Comparison of ENCODE assay signal across 16 cellular contexts in the genomic region with DNA sequence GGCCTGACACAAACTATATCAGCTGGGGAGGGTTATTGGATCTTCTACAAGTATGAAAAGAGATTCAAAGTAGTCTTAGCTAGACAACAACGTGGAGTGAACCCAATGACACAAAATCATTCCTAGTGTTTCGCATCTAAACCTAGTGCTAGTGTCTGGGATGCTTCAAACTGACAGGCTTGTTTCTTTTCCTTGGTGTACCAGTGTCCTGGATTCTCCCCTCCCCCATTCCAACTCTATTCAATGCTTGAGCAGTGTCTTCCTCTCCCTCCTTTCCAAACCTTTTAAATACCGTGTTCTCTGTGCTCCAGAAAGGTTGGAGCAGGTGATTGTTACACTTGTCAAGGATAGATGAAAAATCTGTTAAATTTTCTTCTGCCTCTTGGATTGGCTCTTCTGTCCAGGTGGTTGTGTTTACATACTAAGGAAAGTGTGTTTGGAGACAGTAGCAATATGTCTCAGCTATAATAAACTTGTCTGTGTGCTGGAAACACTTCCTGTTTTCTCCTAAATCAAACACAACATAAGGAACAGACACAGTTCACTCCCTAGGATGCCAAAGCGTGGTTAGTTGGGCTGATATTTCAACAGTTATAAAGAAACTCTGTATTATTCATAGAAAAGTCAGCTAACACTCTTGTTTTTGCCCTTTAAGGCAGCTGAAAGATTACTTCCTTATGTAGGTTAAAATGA. TPM values are rescaled to one million over a fixed set of nuclear protein-coding genes. Genes with fewer than 3 reads are reported as not detected.
A peak's percentile ranks its signal among the peaks of the same experiment; 100 is the strongest.
DNase-seq lines count a peak whose midpoint lies in the region; ATAC-seq and TF ChIP-seq lines count a peak whose summit lies in the region.
"Had no signal": no experiment of that assay in that cellular context is flagged by ENCODE, and none has a peak within 500 bp of the region (broad histone marks: within the 10 kb centered on the region; RNA-seq: fewer than 3 reads in every experiment).

No MANE protein-coding gene starts in this region.

- H3K4me3 ChIP-seq in SK-N-MC, result no peak overlapping the region
- H3K4me3 ChIP-seq in mesendoderm (ENCODE audit: low read length), result no peak overlapping the region
- no peak overlapping the region for H3K4me3 ChIP-seq in left ventricle myocardium inferior
- H3K4me3 ChIP-seq in ascending aorta, result no peak overlapping the region

- H3K4me1 ChIP-seq in mesendoderm (ENCODE audit: control insufficient read depth, low read depth, low read length) (peaks cover 9% of the 10 kb centered on the region), left ventricle myocardium inferior (no peaks in the 10 kb centered on the region), ascending aorta (no peaks in the 10 kb centered on the region)
- H3K4me1 ChIP-seq: BE2C had no signal

- no peaks in the 10 kb centered on the region for H3K27me3 ChIP-seq in mesendoderm (ENCODE audit: insufficient read depth, low read length, poor library complexity)
- no peaks in the 10 kb centered on the region for H3K27me3 ChIP-seq in left ventricle myocardium inferior (ENCODE audit: low read depth)
- no peaks in the 10 kb centered on the region for H3K27me3 ChIP-seq in ascending aorta
- H3K27me3 ChIP-seq: BE2C had no signal

- no peak overlapping the region for H4K8ac ChIP-seq in mesendoderm (ENCODE audit: low read depth, low read length)

- DNase-seq in DMS53 treated with DMSO at 0.1 percent for 48 hours (lab: John Stamatoyannopoulos, UW; ENCODE audit: unreplicated experiment), result peak; percentile 53
- DNase-seq in LoVo (ENCODE audit: low spot score), result peak; percentile 33
- peak; percentile 20 for DNase-seq in SK-N-MC (ENCODE audit: low read depth, low spot score)
- DNase-seq in mesendoderm, result peak; percentile 53
- DNase-seq in activated CD4-positive, alpha-beta T cell treated with anti-CD3 and anti-CD28 coated beads for 36 hours, result no peak
- DNase-seq in left ventricle myocardium inferior, result no peak
- no peak for DNase-seq in ascending aorta (ENCODE audit: low spot score in 2 of 2)
- DNase-seq: activated CD4-positive, alpha-beta T cell treated with anti-CD3 and anti-CD28 coated beads for 48 hours; BE2C; head of caudate nucleus; NCI-H82; posterior cingulate gyrus; stimulated activated naive CD4-positive, alpha-beta T cell treated with Interleukin-2 at 50 U/mL for 16 hours had no signal

- intact Hi-C loops in activated CD4-positive, alpha-beta T cell treated with anti-CD3 and anti-CD28 coated beads for 36 hours (cut with DNase I, micrococcal nuclease), result no loop called here
- intact Hi-C loops in left ventricle myocardium inferior (cut with micrococcal nuclease) (no loop called here), ascending aorta (cut with DNase I) (no loop called here)

- ATAC-seq in HG03460 (IDR thresholded peaks at IDR 0.05; ENCODE audit: unreplicated experiment), result no peak
- ATAC-seq in activated CD4-positive, alpha-beta T cell treated with anti-CD3 and anti-CD28 coated beads for 36 hours, result no peak

- no peaks in the 10 kb centered on the region for H3K9me3 ChIP-seq in SK-N-MC (ENCODE audit: low read depth, low read length)
- no peaks in the 10 kb centered on the region for H3K9me3 ChIP-seq in left ventricle myocardium inferior (replicated peaks)
- H3K9me3 ChIP-seq in ascending aorta, result no peaks in the 10 kb centered on the region
- H3K9me3 ChIP-seq: BE2C had no signal

- no peak overlapping the region for H3K27ac Mint-ChIP-seq in activated CD4-positive, alpha-beta T cell treated with anti-CD3 and anti-CD28 coated beads for 36 hours
- H3K27ac Mint-ChIP-seq: activated T-helper 1 cell treated with anti-CD3 and anti-CD28 coated beads, Interleukin-12 subunit alpha, Interleukin-12 subunit beta, Interleukin-2, Interleukin-4 antibody, amounts not matched to agents 30 ng/mL and 10 ng/mL and 1 ng/mL, durations not matched to agents 14 hours and 24 hours and 36 hours had no signal

- no peak overlapping the region for H3K23ac ChIP-seq in mesendoderm (ENCODE audit: low read length)

- H3K4me2 ChIP-seq in mesendoderm (ENCODE audit: low read length), result peak overlapping the region; percentile 43
- H3K4me2 ChIP-seq: KMS-11 had no signal

- H4K5ac ChIP-seq in mesendoderm (ENCODE audit: low read length), result no peak overlapping the region

- H3K9ac ChIP-seq in SK-N-MC (ENCODE audit: insufficient read length), result peak overlapping the region; percentile 39
- peak overlapping the region; percentile 50 for H3K9ac ChIP-seq in mesendoderm (ENCODE audit: low read length)
- H3K9ac ChIP-seq: KMS-11 had no signal

- CTCF ChIA-PET in activated CD4-positive, alpha-beta T cell treated with anti-CD3 and anti-CD28 coated beads for 36 hours (lab: Charles Lee), result no interaction called here

- no peaks in the 10 kb centered on the region for H3K9me3 Mint-ChIP-seq in activated CD4-positive, alpha-beta T cell treated with anti-CD3 and anti-CD28 coated beads for 36 hours (ENCODE audit: low read depth)
- H3K9me3 Mint-ChIP-seq: activated T-helper 1 cell treated with anti-CD3 and anti-CD28 coated beads, Interleukin-12 subunit alpha, Interleukin-12 subunit beta, Interleukin-2, Interleukin-4 antibody, amounts not matched to agents 30 ng/mL and 10 ng/mL and 1 ng/mL, durations not matched to agents 14 hours and 24 hours and 36 hours had no signal

- H3K79me2 ChIP-seq in mesendoderm (ENCODE audit: control insufficient read depth, insufficient read depth, low read length), result peaks cover 2% of the 10 kb centered on the region

- H3K79me1 ChIP-seq in mesendoderm (ENCODE audit: low read length), result peaks cover 2% of the 10 kb centered on the region

- H2BK5ac ChIP-seq in mesendoderm (ENCODE audit: low read length), result peak overlapping the region; percentile 73

- no peak overlapping the region for H3K4ac ChIP-seq in mesendoderm (ENCODE audit: low read depth, low read length)

- H3K36me3 Mint-ChIP-seq in activated CD4-positive, alpha-beta T cell treated with anti-CD3 and anti-CD28 coated beads for 36 hours (ENCODE audit: low read depth), result no peaks in the 10 kb centered on the region

- WGBS in mesendoderm (ENCODE audit: extremely low coverage, insufficient coverage, low lambda C conversion rate), result no CpG with 5 or more reads among the region's 4 CpGs

- peak overlapping the region; percentile 65 for H3K18ac ChIP-seq in mesendoderm (ENCODE audit: low read length)

- peak overlapping the region; percentile 7 for H2BK120ac ChIP-seq in mesendoderm (ENCODE audit: low read depth, low read length)

- peak overlapping the region; percentile 57 for H2AK5ac ChIP-seq in mesendoderm (ENCODE audit: low read length)

- peak overlapping the region; percentile 82 for H3K56ac ChIP-seq in mesendoderm (ENCODE audit: low read length)

- TF ChIP-seq CTCF in left ventricle myocardium inferior (IDR thresholded peaks at IDR 0.05; ENCODE audit: borderline replicate concordance) (no peak), ascending aorta (IDR thresholded peaks at IDR 0.05) (no peak)

- H3K4me3 Mint-ChIP-seq in activated CD4-positive, alpha-beta T cell treated with anti-CD3 and anti-CD28 coated beads for 36 hours, result no peak overlapping the region
- H3K4me3 Mint-ChIP-seq: activated T-helper 1 cell treated with anti-CD3 and anti-CD28 coated beads, Interleukin-12 subunit alpha, Interleukin-12 subunit beta, Interleukin-2, Interleukin-4 antibody, amounts not matched to agents 30 ng/mL and 10 ng/mL and 1 ng/mL, durations not matched to agents 14 hours and 24 hours and 36 hours had no signal

- POLR2A ChIA-PET in activated CD4-positive, alpha-beta T cell treated with anti-CD3 and anti-CD28 coated beads for 36 hours (lab: Charles Lee), result interaction anchor here (0.6 kb wide), 1 partner anchor 489 kb away, joined by 6 read pairs; no protein-coding TSS in a partner anchor

- H3K4me1 Mint-ChIP-seq in activated CD4-positive, alpha-beta T cell treated with anti-CD3 and anti-CD28 coated beads for 36 hours, result no peaks in the 10 kb centered on the region

- no peak overlapping the region for H2BK15ac ChIP-seq in mesendoderm (replicated peaks; ENCODE audit: low read depth)

- H3K36me3 ChIP-seq in SK-N-MC (ENCODE audit: insufficient read depth, low read length) (no peaks in the 10 kb centered on the region), mesendoderm (ENCODE audit: control insufficient read depth, insufficient read depth, low read length) (no peaks in the 10 kb centered on the region), left ventricle myocardium inferior (no peaks in the 10 kb centered on the region), ascending aorta (no peaks in the 10 kb centered on the region)
- H3K36me3 ChIP-seq: BE2C had no signal

- no peak overlapping the region for H3K27ac ChIP-seq in SK-N-MC
- peak overlapping the region; percentile 63 for H3K27ac ChIP-seq in mesendoderm (ENCODE audit: low read depth, low read length)
- H3K27ac ChIP-seq in left ventricle myocardium inferior (replicated peaks), result no peak overlapping the region
- no peak overlapping the region for H3K27ac ChIP-seq in ascending aorta
- H3K27ac ChIP-seq: KMS-11 had no signal

- peaks cover 17% of the 10 kb centered on the region for H3K27me3 Mint-ChIP-seq in activated CD4-positive, alpha-beta T cell treated with anti-CD3 and anti-CD28 coated beads for 36 hours

RNA-seq across cellular contexts. Expression of a gene that starts 14.4 kb away (rescaled TPM):
- polyA plus RNA-seq in mesendoderm (2013, experiment 1 of 2), result 1.7 TPM
- polyA plus RNA-seq in mesendoderm (2013, experiment 2 of 2), result 1.7 TPM
- total RNA-seq in activated CD4-positive, alpha-beta T cell treated with anti-CD3 and anti-CD28 coated beads for 36 hours, result not detected
- total RNA-seq in left ventricle myocardium inferior, result 0.11 TPM
- not detected for total RNA-seq in ascending aorta
- total RNA-seq: activated T-helper 1 cell treated with anti-CD3 and anti-CD28 coated beads, Interleukin-12 subunit alpha, Interleukin-12 subunit beta, Interleukin-2, Interleukin-4 antibody, amounts not matched to agents 30 ng/mL and 10 ng/mL and 1 ng/mL, durations not matched to agents 14 hours and 24 hours and 36 hours had no signal

Comparison
In these comparisons a context has a peak if more than half of its experiments do, and no peak if none do; other contexts are left out.
1. DNase-seq: peak in DMS53 treated with DMSO at 0.1 percent for 48 hours (single experiment), LoVo (single experiment), SK-N-MC (single experiment) and mesendoderm (single experiment); none in activated CD4-positive, alpha-beta T cell treated with anti-CD3 and anti-CD28 coated beads for 36 hours (single experiment), left ventricle myocardium inferior (single experiment) and ascending aorta (0 of 2).